In genomic region chr19:47377208-47377701, GRCh38 we compare ENCODE assay signal across 1 cellular context.
A peak's percentile ranks its signal among the peaks of the same experiment; 100 is the strongest.
TF ChIP-seq lines count a peak whose summit lies in the region.

No MANE protein-coding gene starts in this region.

TF ChIP-seq in K562, 482 proteins besides CTCF, POLR2A, EP300 and RAD21:
- TF ChIP-seq POLR2G (IDR thresholded peaks at IDR 0.05; ENCODE audit: low read depth, low read length) (peak; percentile 23; the same call in 1 of the 2 replicates), CBFA2T3 (IDR thresholded peaks at IDR 0.05) (peak; percentile 36; the same call in 1 of the 2 replicates), TCF3 (CRISPR knock-in tag; IDR thresholded peaks at IDR 0.05) (peak; percentile 7; the same call in 1 of the 2 replicates), IFI16 (CRISPR knock-in tag; IDR thresholded peaks at IDR 0.05) (no peak)
